ENCODE assay signal across 8 cellular contexts in the genomic region with DNA sequence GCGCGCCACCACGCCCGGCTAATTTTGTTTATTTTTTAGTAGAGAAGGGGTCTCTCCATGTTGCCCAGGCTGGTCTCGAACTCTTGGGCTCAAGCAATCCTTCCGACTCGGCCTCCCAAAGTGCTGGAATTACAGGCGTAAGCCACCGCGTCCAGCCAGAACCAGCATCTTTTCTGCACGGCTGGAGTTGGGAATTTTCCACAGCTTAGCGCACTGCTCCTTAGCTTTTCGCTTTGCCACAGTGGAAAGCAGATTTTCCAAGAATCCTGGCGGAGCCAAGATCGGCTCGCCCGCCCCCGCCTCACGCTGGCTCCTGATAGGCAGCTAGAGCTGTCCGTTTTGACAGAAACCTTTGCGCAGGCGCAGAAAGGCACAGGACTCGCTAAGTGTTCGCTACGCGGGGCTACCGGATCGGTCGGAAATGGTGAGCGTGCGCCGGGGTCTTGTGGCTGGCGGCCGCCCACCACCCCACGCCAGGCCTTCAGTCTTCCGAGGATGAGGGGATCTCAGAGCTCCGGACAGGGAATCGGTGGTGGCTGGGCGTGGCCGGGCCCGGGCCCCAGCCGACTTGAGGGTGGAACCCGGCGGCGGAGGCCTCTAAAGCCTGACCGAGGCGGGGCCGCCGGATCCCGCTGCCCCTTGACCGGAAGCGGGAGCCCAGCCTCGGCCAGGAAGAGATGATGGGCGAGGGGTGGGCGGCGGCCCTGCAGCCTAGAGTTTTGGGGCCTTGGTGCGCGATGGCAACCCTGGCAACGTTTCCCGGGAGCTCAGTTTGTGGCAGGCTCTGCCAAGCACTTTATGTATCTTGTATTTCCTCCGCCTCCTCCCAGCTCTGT. TPM values are rescaled to one million over a fixed set of nuclear protein-coding genes. Genes with fewer than 3 reads are reported as not detected.
DNase-seq lines count a peak whose midpoint lies in the region; ATAC-seq lines count a peak whose summit lies in the region.

Gene DYNLRB1, plus strand, starts transcription at position 385 of the 836 bp plus-strand sequence. Its CDS starts 37 bp downstream, at position 422.

- DNase-seq in C1 segment of cervical spinal cord (lab: John Stamatoyannopoulos, UW) (peak; percentile 72 to 96 (median 94)), NCI-H748 treated with DMSO at 0.1 percent for 48 hours (lab: John Stamatoyannopoulos, UW) (peak; percentile 85), dedifferentiated amniotic fluid mesenchymal stem cell (ENCODE audit: extremely low spot score) (peak; percentile 98), left lobe of liver (ENCODE audit: low spot score) (peak; percentile 98)
- peak; percentile 88 to 92 for DNase-seq in activated CD4-positive, alpha-beta T cell treated with anti-CD3 and anti-CD28 coated beads, Interleukin-2, amount 50 U/mL, for 24 hours (ENCODE audit: low read depth in 1 of 2, low spot score in 1 of 2)
- DNase-seq in stimulated activated CD4-positive, alpha-beta T cell treated with anti-CD3 and anti-CD28 coated beads, Interleukin-2, amount 100 ng/mL, for 24 hours, result peak; percentile 97

- ATAC-seq in GM19351 (IDR thresholded peaks at IDR 0.05; ENCODE audit: unreplicated experiment), result peak; percentile 63
- ATAC-seq in HG03558 (IDR thresholded peaks at IDR 0.05; ENCODE audit: extremely low read depth, unreplicated experiment), result peak; percentile 48
- peak; percentile 85 for ATAC-seq in left lobe of liver

RNA-seq across cellular contexts. Expression of gene DYNLRB1, which starts in this region (rescaled TPM):
- total RNA-seq in left lobe of liver, result 34.6 TPM

Comparison
In these comparisons a context has a peak if more than half of its experiments do, and no peak if none do; other contexts are left out.
1. Peak in every context shown above with its lines: DNase-seq and ATAC-seq.